Comparison of ENCODE assay signal across 9 cellular contexts in the genomic region with DNA sequence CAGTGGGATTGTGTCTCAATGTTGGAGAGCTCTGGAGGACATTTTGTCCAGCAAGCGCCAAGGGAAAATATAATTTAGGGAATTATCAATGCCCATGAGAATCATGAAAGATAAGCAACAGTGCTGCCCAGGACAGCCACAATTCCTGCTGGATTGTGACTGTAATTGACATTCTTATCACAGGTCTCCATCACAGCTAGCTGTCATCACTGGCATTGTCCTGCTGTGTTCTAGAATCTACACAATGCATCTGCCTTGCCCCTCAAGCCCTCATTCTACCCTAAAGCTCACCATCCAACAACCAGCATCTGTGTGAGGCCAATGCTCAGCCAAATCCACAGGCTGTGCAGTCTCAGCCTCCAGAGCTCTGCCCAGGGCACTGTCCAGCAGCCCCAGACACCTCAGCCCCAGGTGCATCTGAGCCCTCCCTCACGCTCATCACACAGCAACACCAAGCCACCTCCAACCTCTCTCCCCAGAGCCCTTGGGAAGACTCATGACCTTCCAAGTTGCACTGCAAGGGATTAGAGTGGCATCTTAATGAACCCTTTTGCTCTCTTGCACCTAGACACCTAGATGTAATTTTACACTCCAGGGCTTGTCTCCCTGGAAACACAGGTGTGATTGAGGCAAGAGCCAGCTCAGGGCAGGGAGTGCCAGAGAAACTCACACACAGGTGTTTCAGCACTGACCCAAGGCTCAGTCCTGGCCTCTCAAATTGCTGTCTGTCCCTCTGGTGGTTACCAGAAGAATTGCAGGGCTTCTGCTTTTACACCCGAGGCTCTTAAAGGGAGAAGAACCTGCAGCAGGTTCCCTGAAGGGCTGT.
DNase-seq lines count a peak whose midpoint lies in the region; ATAC-seq and TF ChIP-seq lines count a peak whose summit lies in the region.
"Had no signal": no experiment of that assay in that cellular context is flagged by ENCODE, and none has a peak within 500 bp of the region (broad histone marks: within the 10 kb centered on the region; RNA-seq: fewer than 3 reads in every experiment).

No MANE protein-coding gene starts in this region.

- no peak overlapping the region for H3K27ac Mint-ChIP-seq in HFFc6
- no peak overlapping the region for H3K27ac Mint-ChIP-seq in activated CD4-positive, alpha-beta T cell treated with anti-CD3 and anti-CD28 coated beads, Interleukin-2, amount 10 ng/mL, durations not matched to agents 7 days and 5 days

- H3K36me3 Mint-ChIP-seq in HFFc6 (ENCODE audit: low read depth): no peaks in the 10 kb centered on the region
- H3K36me3 Mint-ChIP-seq in activated CD4-positive, alpha-beta T cell treated with anti-CD3 and anti-CD28 coated beads, Interleukin-2, amount 10 ng/mL, durations not matched to agents 7 days and 5 days (ENCODE audit: low read depth): no peaks in the 10 kb centered on the region

- H3K27ac ChIP-seq in neutrophil: no peak overlapping the region

- peaks cover 0 to 4% of the 10 kb centered on the region in 2 experiments for H3K4me1 ChIP-seq in neutrophil (ENCODE audit: control insufficient read depth in 1 of 2, insufficient read depth in 1 of 2, low read depth in 1 of 2, low read length in 1 of 2)

- H3K9me3 ChIP-seq in neutrophil: no peaks in the 10 kb centered on the region

- peak; percentile 8 for DNase-seq in activated naive CD4-positive, alpha-beta T cell treated with Interleukin-2 at 50 U/mL for 16 hours
- DNase-seq in activated naive CD4-positive, alpha-beta T cell (lab: John Stamatoyannopoulos, UW): no peak
- DNase-seq in HFFc6 (peak; percentile 35), NCI-H2171 treated with DMSO at 0.1 percent for 48 hours (lab: John Stamatoyannopoulos, UW) (peak; percentile 75), fibroblast of the conjunctiva (ENCODE audit: low read depth) (peak; percentile 21)
- peak; percentile 47 for DNase-seq in activated CD4-positive, alpha-beta T cell treated with anti-CD3 and anti-CD28 coated beads, Interleukin-2, amount 10 ng/mL, durations not matched to agents 7 days and 5 days

- peaks cover 52% of the 10 kb centered on the region for H3K27me3 ChIP-seq in neutrophil

- peaks cover 8% of the 10 kb centered on the region for H3K27me3 Mint-ChIP-seq in HFFc6 (ENCODE audit: insufficient read depth)
- peaks cover 41% of the 10 kb centered on the region for H3K27me3 Mint-ChIP-seq in activated CD4-positive, alpha-beta T cell treated with anti-CD3 and anti-CD28 coated beads, Interleukin-2, amount 10 ng/mL, durations not matched to agents 7 days and 5 days

- CTCF ChIA-PET in activated CD4-positive, alpha-beta T cell treated with anti-CD3 and anti-CD28 coated beads, Interleukin-2, amount 10 ng/mL, durations not matched to agents 7 days and 5 days (lab: Charles Lee): interaction anchor here (1.2 to 1.6 kb wide), 2 partner anchors 12 to 15 kb away, joined by 3 to 4 read pairs; no protein-coding TSS in a partner anchor

- no peak for ATAC-seq in HG02610 (IDR thresholded peaks at IDR 0.05; ENCODE audit: unreplicated experiment)

- TF ChIP-seq CTCF in HFFc6 (IDR thresholded peaks at IDR 0.05) (peak; percentile 88), neutrophil (IDR thresholded peaks at IDR 0.05) (peak; percentile 42)

- no peak overlapping the region for H3K4me3 ChIP-seq in neutrophil (ENCODE audit: low read depth in 1 of 2, low read length in 1 of 2)

- H3K4me1 Mint-ChIP-seq in HFFc6 (ENCODE audit: low read depth): no peaks in the 10 kb centered on the region
- H3K4me1 Mint-ChIP-seq in activated CD4-positive, alpha-beta T cell treated with anti-CD3 and anti-CD28 coated beads, Interleukin-2, amount 10 ng/mL, durations not matched to agents 7 days and 5 days: no peaks in the 10 kb centered on the region
- H3K4me1 Mint-ChIP-seq: central memory CD8-positive, alpha-beta T cell had no signal

- no peak overlapping the region for H3K4me3 Mint-ChIP-seq in HFFc6
- no peak overlapping the region for H3K4me3 Mint-ChIP-seq in activated CD4-positive, alpha-beta T cell treated with anti-CD3 and anti-CD28 coated beads, Interleukin-2, amount 10 ng/mL, durations not matched to agents 7 days and 5 days
- H3K4me3 Mint-ChIP-seq: central memory CD8-positive, alpha-beta T cell had no signal

- no peaks in the 10 kb centered on the region for H3K9me3 Mint-ChIP-seq in HFFc6
- H3K9me3 Mint-ChIP-seq in activated CD4-positive, alpha-beta T cell treated with anti-CD3 and anti-CD28 coated beads, Interleukin-2, amount 10 ng/mL, durations not matched to agents 7 days and 5 days: no peaks in the 10 kb centered on the region
- H3K9me3 Mint-ChIP-seq: central memory CD8-positive, alpha-beta T cell had no signal

- H3K36me3 ChIP-seq in neutrophil: no peaks in the 10 kb centered on the region

- POLR2A ChIA-PET in activated CD4-positive, alpha-beta T cell treated with anti-CD3 and anti-CD28 coated beads, Interleukin-2, amount 10 ng/mL, durations not matched to agents 7 days and 5 days (lab: Charles Lee): no interaction called here

Comparison
In these comparisons a context has a peak if more than half of its experiments do, and no peak if none do; other contexts are left out.
1. DNase-seq: peak in activated naive CD4-positive, alpha-beta T cell treated with Interleukin-2 at 50 U/mL for 16 hours (single experiment), HFFc6 (single experiment), NCI-H2171 treated with DMSO at 0.1 percent for 48 hours (single experiment), activated CD4-positive, alpha-beta T cell treated with anti-CD3 and anti-CD28 coated beads, Interleukin-2, amount 10 ng/mL, durations not matched to agents 7 days and 5 days (single experiment) and fibroblast of the conjunctiva (single experiment); none in activated naive CD4-positive, alpha-beta T cell (0 of 4).